Comparison of ENCODE assay signal across 6 cellular contexts in the genomic region with DNA sequence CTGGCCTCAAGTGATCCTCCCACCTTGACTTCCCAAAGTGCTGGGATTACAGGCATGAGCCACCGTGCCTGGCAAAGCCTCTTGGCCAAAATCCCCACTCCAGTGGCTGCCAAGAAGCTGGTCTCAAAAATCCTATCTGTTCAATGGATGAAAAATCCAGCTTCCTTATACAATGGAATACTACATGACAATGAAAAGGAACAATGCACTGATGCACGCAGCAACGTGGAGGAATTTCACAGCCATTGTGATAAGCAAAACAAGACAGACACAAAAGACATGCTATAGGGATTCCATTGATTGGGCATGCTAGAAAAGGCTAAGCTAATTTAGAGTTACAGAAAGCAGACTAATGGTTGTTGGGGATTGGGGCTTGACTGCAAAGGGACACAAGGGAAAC. TPM values are rescaled to one million over a fixed set of nuclear protein-coding genes. Genes with fewer than 3 reads are reported as not detected.
"Had no signal": no experiment of that assay in that cellular context is flagged by ENCODE, and none has a peak within 500 bp of the region (broad histone marks: within the 10 kb centered on the region; RNA-seq: fewer than 3 reads in every experiment).

No MANE protein-coding gene starts in this region.

- H3K27ac Mint-ChIP-seq: GM23338, H9, HFFc6 had no signal

- H3K9me3 Mint-ChIP-seq: GM23338, H9, HFFc6 had no signal

- FAIRE-seq: H54, HTR-8/SVneo had no signal

- H3K4me2 ChIP-seq: GM23338 had no signal

- H3K4me3 ChIP-seq: GM23338 had no signal

- H3K4me3 Mint-ChIP-seq: GM23338, H9, HFFc6 had no signal

RNA-seq across cellular contexts. Expression of a gene that starts 21.3 kb away (rescaled TPM):
- total RNA-seq: H9, HFFc6, HT-29 had no signal
